Comparison of ENCODE assay signal across 18 cellular contexts in genomic region chr14:87494010-87494409, GRCh38.
"Had no signal": no experiment of that assay in that cellular context is flagged by ENCODE, and none has a peak within 500 bp of the region (broad histone marks: within the 10 kb centered on the region; RNA-seq: fewer than 3 reads in every experiment).

No MANE protein-coding gene starts in this region.

- H3K36me3 ChIP-seq: ascending aorta, breast epithelium, upper lobe of right lung had no signal

- H3K4me1 ChIP-seq: ascending aorta, breast epithelium, parathyroid adenoma, upper lobe of right lung had no signal

- H3K27me3 Mint-ChIP-seq: activated CD4-positive, alpha-beta memory T cell treated with anti-CD3 and anti-CD28 coated beads for 36 hours; activated CD8-positive, alpha-beta memory T cell treated with anti-CD3 and anti-CD28 coated beads, Interleukin-2, amount 10 ng/mL, durations not matched to agents 7 days and 5 days; activated naive CD4-positive, alpha-beta T cell treated with anti-CD3 and anti-CD28 coated beads, Interleukin-2, amount 10 ng/mL, durations not matched to agents 7 days and 5 days; dendritic cell treated with granulocyte-macrophage colony-stimulating factor and Interleukin-4, amounts not matched to agents 40 ng/mL and 50 ng/mL, for 4 days; naive B cell; stimulated activated naive CD8-positive, alpha-beta T cell treated with anti-CD3 and anti-CD28 coated beads, Interleukin-15, amount 100 ng/mL, for 72 hours had no signal

- ATAC-seq: activated CD8-positive, alpha-beta memory T cell treated with anti-CD3 and anti-CD28 coated beads, Interleukin-2, amount 10 ng/mL, durations not matched to agents 7 days and 5 days; left lobe of liver; stimulated activated naive CD8-positive, alpha-beta T cell treated with anti-CD3 and anti-CD28 coated beads, Interleukin-15, amount 100 ng/mL, for 72 hours; upper lobe of right lung had no signal

- H3K4me3 ChIP-seq: ascending aorta, breast epithelium, upper lobe of right lung had no signal

- DNase-seq: activated CD4-positive, alpha-beta memory T cell treated with anti-CD3 and anti-CD28 coated beads for 36 hours; activated CD8-positive, alpha-beta memory T cell treated with anti-CD3 and anti-CD28 coated beads, Interleukin-2, amount 10 ng/mL, durations not matched to agents 7 days and 5 days; activated naive CD4-positive, alpha-beta T cell treated with anti-CD3 and anti-CD28 coated beads, Interleukin-2, amount 10 ng/mL, durations not matched to agents 7 days and 5 days; activated T-cell treated with anti-CD3 and anti-CD28 coated beads, Interleukin-2, amount 50 U/mL, for 1 hour; effector memory CD4-positive, alpha-beta T cell; foreskin melanocyte; head of caudate nucleus; naive B cell; stimulated activated CD4-positive, alpha-beta T cell treated with anti-CD3 and anti-CD28 coated beads, Interleukin-1b, Interleukin-23, amount 100 ng/mL, for 48 hours; stimulated activated naive CD8-positive, alpha-beta T cell treated with anti-CD3 and anti-CD28 coated beads, Interleukin-15, amount 100 ng/mL, for 72 hours; upper lobe of right lung had no signal

- H3K9me3 ChIP-seq: ascending aorta, breast epithelium, upper lobe of right lung had no signal

- H3K27ac Mint-ChIP-seq: activated CD4-positive, alpha-beta memory T cell treated with anti-CD3 and anti-CD28 coated beads for 36 hours; activated CD8-positive, alpha-beta memory T cell treated with anti-CD3 and anti-CD28 coated beads, Interleukin-2, amount 10 ng/mL, durations not matched to agents 7 days and 5 days; activated naive CD4-positive, alpha-beta T cell treated with anti-CD3 and anti-CD28 coated beads, Interleukin-2, amount 10 ng/mL, durations not matched to agents 7 days and 5 days; activated T-helper 2 cell treated with anti-CD3 and anti-CD28 coated beads, Interferon-gamma antibody, Interleukin-2, Interleukin-4, amounts not matched to agents 10 μg/mL and 5 μg/mL and 100 μg/mL, durations not matched to agents 14 hours and 24 hours and 36 hours; dendritic cell treated with granulocyte-macrophage colony-stimulating factor and Interleukin-4, amounts not matched to agents 40 ng/mL and 50 ng/mL, for 4 days; naive B cell; stimulated activated naive CD8-positive, alpha-beta T cell treated with anti-CD3 and anti-CD28 coated beads, Interleukin-15, amount 100 ng/mL, for 72 hours had no signal

- H3K4me1 Mint-ChIP-seq: activated CD8-positive, alpha-beta memory T cell treated with anti-CD3 and anti-CD28 coated beads, Interleukin-2, amount 10 ng/mL, durations not matched to agents 7 days and 5 days; activated naive CD4-positive, alpha-beta T cell treated with anti-CD3 and anti-CD28 coated beads, Interleukin-2, amount 10 ng/mL, durations not matched to agents 7 days and 5 days; naive B cell; stimulated activated naive CD8-positive, alpha-beta T cell treated with anti-CD3 and anti-CD28 coated beads, Interleukin-15, amount 100 ng/mL, for 72 hours had no signal

- H3K27ac ChIP-seq: ascending aorta, breast epithelium, parathyroid adenoma, upper lobe of right lung, VCaP had no signal

- H3K27me3 ChIP-seq: ascending aorta, breast epithelium, upper lobe of right lung had no signal

- H3K36me3 Mint-ChIP-seq: activated CD4-positive, alpha-beta memory T cell treated with anti-CD3 and anti-CD28 coated beads for 36 hours; activated CD8-positive, alpha-beta memory T cell treated with anti-CD3 and anti-CD28 coated beads, Interleukin-2, amount 10 ng/mL, durations not matched to agents 7 days and 5 days; activated naive CD4-positive, alpha-beta T cell treated with anti-CD3 and anti-CD28 coated beads, Interleukin-2, amount 10 ng/mL, durations not matched to agents 7 days and 5 days; naive B cell had no signal

- H3K4me3 Mint-ChIP-seq: activated CD4-positive, alpha-beta memory T cell treated with anti-CD3 and anti-CD28 coated beads for 36 hours; activated CD8-positive, alpha-beta memory T cell treated with anti-CD3 and anti-CD28 coated beads, Interleukin-2, amount 10 ng/mL, durations not matched to agents 7 days and 5 days; activated naive CD4-positive, alpha-beta T cell treated with anti-CD3 and anti-CD28 coated beads, Interleukin-2, amount 10 ng/mL, durations not matched to agents 7 days and 5 days; dendritic cell treated with granulocyte-macrophage colony-stimulating factor and Interleukin-4, amounts not matched to agents 40 ng/mL and 50 ng/mL, for 4 days; naive B cell; stimulated activated naive CD8-positive, alpha-beta T cell treated with anti-CD3 and anti-CD28 coated beads, Interleukin-15, amount 100 ng/mL, for 72 hours had no signal
